ENCODE assay signal across 1 cellular context in the genomic region with DNA sequence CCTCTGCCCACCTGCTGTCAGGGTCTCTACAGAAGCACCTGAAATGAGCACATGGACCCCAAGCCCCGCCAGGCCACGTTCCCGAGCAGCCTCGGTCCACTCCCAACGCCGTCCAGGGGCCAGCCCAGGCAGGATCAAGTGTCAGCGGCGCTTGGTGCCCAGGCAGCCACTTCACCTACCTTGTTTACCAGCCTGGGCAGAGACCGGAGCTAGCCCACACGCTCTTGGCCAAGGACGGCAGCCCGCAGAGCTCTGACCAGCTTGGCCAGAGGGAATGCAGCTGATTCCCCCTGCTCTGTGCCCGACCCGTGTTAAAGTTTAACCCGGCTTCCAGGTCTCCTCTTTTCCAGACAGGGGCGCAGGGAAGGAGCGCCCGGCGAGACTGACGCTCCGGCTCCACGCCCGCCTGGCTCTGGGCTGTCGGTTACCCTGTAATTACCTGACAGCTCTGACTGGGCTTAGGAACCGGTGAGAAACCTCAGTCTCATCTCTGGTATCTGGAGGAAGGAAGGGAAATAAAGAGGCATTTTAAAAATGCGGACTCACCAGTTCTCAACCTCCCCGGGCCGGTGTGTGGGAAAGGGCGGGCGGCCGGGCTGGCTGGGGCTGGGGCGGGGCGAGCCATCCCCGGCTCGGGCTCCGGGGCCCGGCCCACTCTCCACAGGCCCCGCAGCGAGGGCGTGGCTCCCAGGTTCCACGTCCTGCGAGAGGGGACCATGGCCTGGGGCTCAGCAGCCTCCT.
TF ChIP-seq lines count a peak whose summit lies in the region.

No MANE protein-coding gene starts in this region.

TF ChIP-seq in HepG2, 621 proteins besides CTCF, POLR2A, EP300 and RAD21 (continued from another document and continues in another):
- TF ChIP-seq, protein P1, sequence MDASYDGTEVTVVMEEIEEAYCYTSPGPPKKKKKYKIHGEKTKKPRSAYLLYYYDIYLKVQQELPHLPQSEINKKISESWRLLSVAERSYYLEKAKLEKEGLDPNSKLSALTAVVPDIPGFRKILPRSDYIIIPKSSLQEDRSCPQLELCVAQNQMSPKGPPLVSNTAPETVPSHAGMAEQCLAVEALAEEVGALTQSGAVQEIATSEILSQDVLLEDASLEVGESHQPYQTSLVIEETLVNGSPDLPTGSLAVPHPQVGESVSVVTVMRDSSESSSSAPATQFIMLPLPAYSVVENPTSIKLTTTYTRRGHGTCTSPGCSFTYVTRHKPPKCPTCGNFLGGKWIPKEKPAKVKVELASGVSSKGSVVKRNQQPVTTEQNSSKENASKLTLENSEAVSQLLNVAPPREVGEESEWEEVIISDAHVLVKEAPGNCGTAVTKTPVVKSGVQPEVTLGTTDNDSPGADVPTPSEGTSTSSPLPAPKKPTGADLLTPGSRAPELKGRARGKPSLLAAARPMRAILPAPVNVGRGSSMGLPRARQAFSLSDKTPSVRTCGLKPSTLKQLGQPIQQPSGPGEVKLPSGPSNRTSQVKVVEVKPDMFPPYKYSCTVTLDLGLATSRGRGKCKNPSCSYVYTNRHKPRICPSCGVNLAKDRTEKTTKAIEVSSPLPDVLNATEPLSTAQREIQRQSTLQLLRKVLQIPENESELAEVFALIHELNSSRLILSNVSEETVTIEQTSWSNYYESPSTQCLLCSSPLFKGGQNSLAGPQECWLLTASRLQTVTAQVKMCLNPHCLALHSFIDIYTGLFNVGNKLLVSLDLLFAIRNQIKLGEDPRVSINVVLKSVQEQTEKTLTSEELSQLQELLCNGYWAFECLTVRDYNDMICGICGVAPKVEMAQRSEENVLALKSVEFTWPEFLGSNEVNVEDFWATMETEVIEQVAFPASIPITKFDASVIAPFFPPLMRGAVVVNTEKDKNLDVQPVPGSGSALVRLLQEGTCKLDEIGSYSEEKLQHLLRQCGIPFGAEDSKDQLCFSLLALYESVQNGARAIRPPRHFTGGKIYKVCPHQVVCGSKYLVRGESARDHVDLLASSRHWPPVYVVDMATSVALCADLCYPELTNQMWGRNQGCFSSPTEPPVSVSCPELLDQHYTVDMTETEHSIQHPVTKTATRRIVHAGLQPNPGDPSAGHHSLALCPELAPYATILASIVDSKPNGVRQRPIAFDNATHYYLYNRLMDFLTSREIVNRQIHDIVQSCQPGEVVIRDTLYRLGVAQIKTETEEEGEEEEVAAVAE (CRISPR knock-in tag; IDR thresholded peaks at IDR 0.05; ENCODE audit: borderline replicate concordance), result no peak
- TF ChIP-seq NFYC (CRISPR knock-in tag; IDR thresholded peaks at IDR 0.05) (no peak), FOXC1 (CRISPR knock-in tag; IDR thresholded peaks at IDR 0.05; ENCODE audit: borderline replicate concordance) (peak; percentile 79), ERF (CRISPR knock-in tag; IDR thresholded peaks at IDR 0.05) (peak; percentile 50; the same call in 1 of the 2 replicates), MEIS2 (CRISPR knock-in tag; IDR thresholded peaks at IDR 0.05) (peak; percentile 54; the same call in 1 of the 2 replicates), ZSCAN31 (CRISPR knock-in tag; IDR thresholded peaks at IDR 0.05; ENCODE audit: low read depth) (peak; percentile 16; the same call in 1 of the 2 replicates), ZNF761 (CRISPR knock-in tag; conservative IDR thresholded peaks at IDR 0.05) (0 out of 2 replicates have a peak, but pooled peaks have one; percentile 16), ISL2 (CRISPR knock-in tag; IDR thresholded peaks at IDR 0.05) (peak; percentile 48; the same call in 1 of the 2 replicates), THAP11 (CRISPR knock-in tag; IDR thresholded peaks at IDR 0.05) (peak; percentile 70), NR2C2 (CRISPR knock-in tag; IDR thresholded peaks at IDR 0.05; ENCODE audit: borderline replicate concordance) (peak; percentile 36; the same call in 1 of the 2 replicates), ELF3 (CRISPR knock-in tag; IDR thresholded peaks at IDR 0.05) (peak; percentile 64), RFX5 (IDR thresholded peaks at IDR 0.05; ENCODE audit: low read depth, low read length) (0 out of 2 replicates have a peak, but pooled peaks have one; percentile 9), ZFYVE20 (CRISPR knock-in tag; IDR thresholded peaks at IDR 0.05; ENCODE audit: borderline replicate concordance, low read depth) (0 out of 2 replicates have a peak, but pooled peaks have one; percentile 69), IRX3 (CRISPR knock-in tag; IDR thresholded peaks at IDR 0.05; ENCODE audit: borderline replicate concordance, low read depth) (no peak), SOX13 (IDR thresholded peaks at IDR 0.05) (peak; percentile 51; the same call in 1 of the 2 replicates), SOX13 (CRISPR knock-in tag; conservative IDR thresholded peaks at IDR 0.05 in 1 of 2, IDR thresholded peaks at IDR 0.05 in 1 of 2) (peak in 1 of 2 experiments; percentile 62; a peak in 2 of 4 replicates), ZNF441 (CRISPR knock-in tag; IDR thresholded peaks at IDR 0.05; ENCODE audit: borderline replicate concordance) (peak; percentile 65; the same call in 1 of the 2 replicates), ZNF780A (CRISPR knock-in tag; IDR thresholded peaks at IDR 0.05) (no peak)
- TF ChIP-seq, protein P2, sequence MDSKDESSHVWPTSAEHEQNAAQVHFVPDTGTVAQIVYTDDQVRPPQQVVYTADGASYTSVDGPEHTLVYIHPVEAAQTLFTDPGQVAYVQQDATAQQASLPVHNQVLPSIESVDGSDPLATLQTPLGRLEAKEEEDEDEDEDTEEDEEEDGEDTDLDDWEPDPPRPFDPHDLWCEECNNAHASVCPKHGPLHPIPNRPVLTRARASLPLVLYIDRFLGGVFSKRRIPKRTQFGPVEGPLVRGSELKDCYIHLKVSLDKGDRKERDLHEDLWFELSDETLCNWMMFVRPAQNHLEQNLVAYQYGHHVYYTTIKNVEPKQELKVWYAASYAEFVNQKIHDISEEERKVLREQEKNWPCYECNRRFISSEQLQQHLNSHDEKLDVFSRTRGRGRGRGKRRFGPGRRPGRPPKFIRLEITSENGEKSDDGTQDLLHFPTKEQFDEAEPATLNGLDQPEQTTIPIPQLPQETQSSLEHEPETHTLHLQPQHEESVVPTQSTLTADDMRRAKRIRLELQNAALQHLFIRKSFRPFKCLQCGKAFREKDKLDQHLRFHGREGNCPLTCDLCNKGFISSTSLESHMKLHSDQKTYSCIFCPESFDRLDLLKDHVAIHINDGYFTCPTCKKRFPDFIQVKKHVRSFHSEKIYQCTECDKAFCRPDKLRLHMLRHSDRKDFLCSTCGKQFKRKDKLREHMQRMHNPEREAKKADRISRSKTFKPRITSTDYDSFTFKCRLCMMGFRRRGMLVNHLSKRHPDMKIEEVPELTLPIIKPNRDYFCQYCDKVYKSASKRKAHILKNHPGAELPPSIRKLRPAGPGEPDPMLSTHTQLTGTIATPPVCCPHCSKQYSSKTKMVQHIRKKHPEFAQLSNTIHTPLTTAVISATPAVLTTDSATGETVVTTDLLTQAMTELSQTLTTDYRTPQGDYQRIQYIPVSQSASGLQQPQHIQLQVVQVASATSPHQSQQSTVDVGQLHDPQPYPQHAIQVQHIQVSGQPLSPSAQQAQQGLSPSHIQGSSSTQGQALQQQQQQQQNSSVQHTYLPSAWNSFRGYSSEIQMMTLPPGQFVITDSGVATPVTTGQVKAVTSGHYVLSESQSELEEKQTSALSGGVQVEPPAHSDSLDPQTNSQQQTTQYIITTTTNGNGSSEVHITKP (CRISPR knock-in tag; IDR thresholded peaks at IDR 0.05; ENCODE audit: low read depth), result peak; percentile 89; the same call in 1 of the 2 replicates
- TF ChIP-seq, protein P3, sequence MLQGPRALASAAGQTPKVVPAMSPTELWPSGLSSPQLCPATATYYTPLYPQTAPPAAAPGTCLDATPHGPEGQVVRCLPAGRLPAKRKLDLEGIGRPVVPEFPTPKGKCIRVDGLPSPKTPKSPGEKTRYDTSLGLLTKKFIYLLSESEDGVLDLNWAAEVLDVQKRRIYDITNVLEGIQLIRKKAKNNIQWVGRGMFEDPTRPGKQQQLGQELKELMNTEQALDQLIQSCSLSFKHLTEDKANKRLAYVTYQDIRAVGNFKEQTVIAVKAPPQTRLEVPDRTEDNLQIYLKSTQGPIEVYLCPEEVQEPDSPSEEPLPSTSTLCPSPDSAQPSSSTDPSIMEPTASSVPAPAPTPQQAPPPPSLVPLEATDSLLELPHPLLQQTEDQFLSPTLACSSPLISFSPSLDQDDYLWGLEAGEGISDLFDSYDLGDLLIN (CRISPR knock-in tag; IDR thresholded peaks at IDR 0.05; ENCODE audit: borderline replicate concordance), result 0 out of 2 replicates have a peak, but pooled peaks have one; percentile 64
- TF ChIP-seq, protein P4, sequence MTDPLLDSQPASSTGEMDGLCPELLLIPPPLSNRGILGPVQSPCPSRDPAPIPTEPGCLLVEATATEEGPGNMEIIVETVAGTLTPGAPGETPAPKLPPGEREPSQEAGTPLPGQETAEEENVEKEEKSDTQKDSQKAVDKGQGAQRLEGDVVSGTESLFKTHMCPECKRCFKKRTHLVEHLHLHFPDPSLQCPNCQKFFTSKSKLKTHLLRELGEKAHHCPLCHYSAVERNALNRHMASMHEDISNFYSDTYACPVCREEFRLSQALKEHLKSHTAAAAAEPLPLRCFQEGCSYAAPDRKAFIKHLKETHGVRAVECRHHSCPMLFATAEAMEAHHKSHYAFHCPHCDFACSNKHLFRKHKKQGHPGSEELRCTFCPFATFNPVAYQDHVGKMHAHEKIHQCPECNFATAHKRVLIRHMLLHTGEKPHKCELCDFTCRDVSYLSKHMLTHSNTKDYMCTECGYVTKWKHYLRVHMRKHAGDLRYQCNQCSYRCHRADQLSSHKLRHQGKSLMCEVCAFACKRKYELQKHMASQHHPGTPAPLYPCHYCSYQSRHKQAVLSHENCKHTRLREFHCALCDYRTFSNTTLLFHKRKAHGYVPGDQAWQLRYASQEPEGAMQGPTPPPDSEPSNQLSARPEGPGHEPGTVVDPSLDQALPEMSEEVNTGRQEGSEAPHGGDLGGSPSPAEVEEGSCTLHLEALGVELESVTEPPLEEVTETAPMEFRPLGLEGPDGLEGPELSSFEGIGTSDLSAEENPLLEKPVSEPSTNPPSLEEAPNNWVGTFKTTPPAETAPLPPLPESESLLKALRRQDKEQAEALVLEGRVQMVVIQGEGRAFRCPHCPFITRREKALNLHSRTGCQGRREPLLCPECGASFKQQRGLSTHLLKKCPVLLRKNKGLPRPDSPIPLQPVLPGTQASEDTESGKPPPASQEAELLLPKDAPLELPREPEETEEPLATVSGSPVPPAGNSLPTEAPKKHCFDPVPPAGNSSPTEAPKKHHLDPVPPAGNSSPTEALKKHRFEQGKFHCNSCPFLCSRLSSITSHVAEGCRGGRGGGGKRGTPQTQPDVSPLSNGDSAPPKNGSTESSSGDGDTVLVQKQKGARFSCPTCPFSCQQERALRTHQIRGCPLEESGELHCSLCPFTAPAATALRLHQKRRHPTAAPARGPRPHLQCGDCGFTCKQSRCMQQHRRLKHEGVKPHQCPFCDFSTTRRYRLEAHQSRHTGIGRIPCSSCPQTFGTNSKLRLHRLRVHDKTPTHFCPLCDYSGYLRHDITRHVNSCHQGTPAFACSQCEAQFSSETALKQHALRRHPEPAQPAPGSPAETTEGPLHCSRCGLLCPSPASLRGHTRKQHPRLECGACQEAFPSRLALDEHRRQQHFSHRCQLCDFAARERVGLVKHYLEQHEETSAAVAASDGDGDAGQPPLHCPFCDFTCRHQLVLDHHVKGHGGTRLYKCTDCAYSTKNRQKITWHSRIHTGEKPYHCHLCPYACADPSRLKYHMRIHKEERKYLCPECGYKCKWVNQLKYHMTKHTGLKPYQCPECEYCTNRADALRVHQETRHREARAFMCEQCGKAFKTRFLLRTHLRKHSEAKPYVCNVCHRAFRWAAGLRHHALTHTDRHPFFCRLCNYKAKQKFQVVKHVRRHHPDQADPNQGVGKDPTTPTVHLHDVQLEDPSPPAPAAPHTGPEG (CRISPR knock-in tag; IDR thresholded peaks at IDR 0.05), result 0 out of 2 replicates have a peak, but pooled peaks have one; percentile 38
- TF ChIP-seq, protein P5, sequence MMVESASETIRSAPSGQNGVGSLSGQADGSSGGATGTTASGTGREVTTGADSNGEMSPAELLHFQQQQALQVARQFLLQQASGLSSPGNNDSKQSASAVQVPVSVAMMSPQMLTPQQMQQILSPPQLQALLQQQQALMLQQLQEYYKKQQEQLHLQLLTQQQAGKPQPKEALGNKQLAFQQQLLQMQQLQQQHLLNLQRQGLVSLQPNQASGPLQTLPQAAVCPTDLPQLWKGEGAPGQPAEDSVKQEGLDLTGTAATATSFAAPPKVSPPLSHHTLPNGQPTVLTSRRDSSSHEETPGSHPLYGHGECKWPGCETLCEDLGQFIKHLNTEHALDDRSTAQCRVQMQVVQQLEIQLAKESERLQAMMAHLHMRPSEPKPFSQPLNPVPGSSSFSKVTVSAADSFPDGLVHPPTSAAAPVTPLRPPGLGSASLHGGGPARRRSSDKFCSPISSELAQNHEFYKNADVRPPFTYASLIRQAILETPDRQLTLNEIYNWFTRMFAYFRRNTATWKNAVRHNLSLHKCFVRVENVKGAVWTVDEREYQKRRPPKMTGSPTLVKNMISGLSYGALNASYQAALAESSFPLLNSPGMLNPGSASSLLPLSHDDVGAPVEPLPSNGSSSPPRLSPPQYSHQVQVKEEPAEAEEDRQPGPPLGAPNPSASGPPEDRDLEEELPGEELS (CRISPR knock-in tag; IDR thresholded peaks at IDR 0.05), result peak; percentile 46
- TF ChIP-seq, protein P6, sequence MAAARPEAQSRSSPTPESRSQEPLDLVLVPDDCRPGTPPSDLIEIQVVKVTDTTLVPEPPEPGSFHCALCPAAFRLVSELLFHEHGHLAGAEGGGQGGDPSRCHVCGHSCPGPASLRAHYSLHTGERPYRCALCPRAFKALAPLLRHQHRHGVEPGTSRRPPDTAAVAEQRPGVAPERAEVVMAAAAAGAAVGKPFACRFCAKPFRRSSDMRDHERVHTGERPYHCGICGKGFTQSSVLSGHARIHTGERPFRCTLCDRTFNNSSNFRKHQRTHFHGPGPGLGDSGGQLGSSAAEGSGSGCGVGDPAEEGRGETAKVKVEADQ (CRISPR knock-in tag; IDR thresholded peaks at IDR 0.05; ENCODE audit: borderline replicate concordance), result peak; percentile 50; the same call in 1 of the 2 replicates
- TF ChIP-seq, protein P7, sequence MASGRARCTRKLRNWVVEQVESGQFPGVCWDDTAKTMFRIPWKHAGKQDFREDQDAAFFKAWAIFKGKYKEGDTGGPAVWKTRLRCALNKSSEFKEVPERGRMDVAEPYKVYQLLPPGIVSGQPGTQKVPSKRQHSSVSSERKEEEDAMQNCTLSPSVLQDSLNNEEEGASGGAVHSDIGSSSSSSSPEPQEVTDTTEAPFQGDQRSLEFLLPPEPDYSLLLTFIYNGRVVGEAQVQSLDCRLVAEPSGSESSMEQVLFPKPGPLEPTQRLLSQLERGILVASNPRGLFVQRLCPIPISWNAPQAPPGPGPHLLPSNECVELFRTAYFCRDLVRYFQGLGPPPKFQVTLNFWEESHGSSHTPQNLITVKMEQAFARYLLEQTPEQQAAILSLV (CRISPR knock-in tag; IDR thresholded peaks at IDR 0.05; ENCODE audit: borderline replicate concordance), result peak; percentile 84
